ENCODE assay signal across 8 cellular contexts in the genomic region with DNA sequence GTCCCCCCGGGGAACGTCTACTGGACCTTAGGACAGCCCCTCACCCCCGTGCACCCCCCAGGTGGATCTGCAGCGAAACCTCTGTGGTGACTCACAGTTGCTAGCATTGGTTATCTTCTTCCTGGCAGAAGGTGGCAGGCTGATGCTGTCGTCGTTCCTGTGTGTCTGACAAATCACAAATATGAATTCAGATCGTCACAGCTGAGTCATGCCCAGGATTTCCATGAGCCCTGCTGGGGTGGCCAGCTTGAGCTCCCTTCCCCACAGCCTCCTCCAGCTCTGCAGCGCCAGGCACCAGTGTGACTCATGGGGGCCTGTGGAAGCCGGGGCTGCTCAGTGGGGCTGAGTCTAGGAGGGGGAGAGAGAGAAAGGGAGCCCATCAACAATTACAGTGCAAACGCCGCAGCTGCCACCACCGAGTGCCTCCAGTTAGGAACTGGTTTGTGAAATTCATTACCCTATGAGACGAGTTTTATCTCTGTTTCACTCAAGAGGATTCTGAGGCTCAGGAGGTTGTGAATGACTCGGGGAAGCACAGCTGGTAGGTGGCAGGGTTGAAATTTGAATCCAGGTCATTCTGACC.
DNase-seq lines count a peak whose midpoint lies in the region; ATAC-seq and TF ChIP-seq lines count a peak whose summit lies in the region.

No MANE protein-coding gene starts in this region.

- TF ChIP-seq EP300 in tibial nerve (IDR thresholded peaks at IDR 0.05) = no peak

- no peaks in the 10 kb centered on the region for H3K36me3 ChIP-seq in SJCRH30
- H3K36me3 ChIP-seq in parathyroid adenoma (ENCODE audit: control insufficient read depth, insufficient read depth, low read length) = no peaks in the 10 kb centered on the region
- no peaks in the 10 kb centered on the region for H3K36me3 ChIP-seq in tibial nerve

- ATAC-seq in activated naive CD4-positive, alpha-beta T cell treated with anti-CD3 and anti-CD28 coated beads, Interleukin-2, amount 50 U/mL, for 72 hours = peak; percentile 86 to 87

- H3K4me3 ChIP-seq in SJCRH30 = peak overlapping the region; percentile 69
- H3K4me3 ChIP-seq in parathyroid adenoma (ENCODE audit: low read depth, low read length) = peak overlapping the region; percentile 61
- peak overlapping the region; percentile 75 to 95 (median 78) for H3K4me3 ChIP-seq in tibial nerve

- H3K9me3 ChIP-seq in SJCRH30 (replicated peaks) (no peaks in the 10 kb centered on the region), parathyroid adenoma (ENCODE audit: control insufficient read depth, low read length) (no peaks in the 10 kb centered on the region), tibial nerve (no peaks in the 10 kb centered on the region)

- peak overlapping the region; percentile 90 for H2AFZ ChIP-seq in parathyroid adenoma

- no peak overlapping the region for H3K9ac ChIP-seq in parathyroid adenoma

- H3K79me2 ChIP-seq in parathyroid adenoma = no peaks in the 10 kb centered on the region

- H3K27ac ChIP-seq in SJCRH30 (peak overlapping the region; percentile 64), parathyroid adenoma (peak overlapping the region; percentile 31), tibial nerve (peak overlapping the region; percentile 85 to 96 (median 89))

- peak overlapping the region; percentile 98 to 99 for H3K27ac Mint-ChIP-seq in activated naive CD4-positive, alpha-beta T cell treated with anti-CD3 and anti-CD28 coated beads, Interleukin-2, amount 50 U/mL, for 72 hours

- WGBS in tibial nerve, 2 donors = 20 to 29% methylated on average over 11 to 14 of the region's 14 CpGs

- DNase-seq in DMS79 treated with DMSO at 0.1 percent for 48 hours (lab: John Stamatoyannopoulos, UW) = peak; percentile 63
- DNase-seq in GOT3 (lab: John Stamatoyannopoulos, UW) = peak; percentile 77
- peak; percentile 91 for DNase-seq in LoVo (ENCODE audit: low spot score)
- peak; percentile 88 to 89 for DNase-seq in SJCRH30
- peak; percentile 75 to 93 for DNase-seq in activated naive CD4-positive, alpha-beta T cell treated with anti-CD3 and anti-CD28 coated beads, Interleukin-2, amount 50 U/mL, for 72 hours (ENCODE audit: low spot score in 2 of 2)
- peak; percentile 56 to 96 (median 78) for DNase-seq in head of caudate nucleus
- peak; percentile 27 to 55 for DNase-seq in tibial nerve (ENCODE audit: low spot score in 2 of 2)

- peak overlapping the region; percentile 84 for H3K4me2 ChIP-seq in parathyroid adenoma (ENCODE audit: low read length)

- H3K4me1 ChIP-seq in SJCRH30 (no peaks in the 10 kb centered on the region), parathyroid adenoma (no peaks in the 10 kb centered on the region), tibial nerve (peaks cover 0 to 16% (median 8%) of the 10 kb centered on the region in 4 donors)

- H3K27me3 ChIP-seq in SJCRH30 (no peaks in the 10 kb centered on the region), parathyroid adenoma (ENCODE audit: control insufficient read depth, insufficient read depth, low read length) (no peaks in the 10 kb centered on the region), tibial nerve (no peaks in the 10 kb centered on the region)

- TF ChIP-seq CTCF in parathyroid adenoma (IDR thresholded peaks at IDR 0.05) = no peak
- TF ChIP-seq CTCF in tibial nerve (IDR thresholded peaks at IDR 0.05) = no peak

- no peak for TF ChIP-seq POLR2A in tibial nerve (IDR thresholded peaks at IDR 0.05)

- H3K9me3 Mint-ChIP-seq in activated naive CD4-positive, alpha-beta T cell treated with anti-CD3 and anti-CD28 coated beads, Interleukin-2, amount 50 U/mL, for 72 hours = peaks cover 0 to 6% of the 10 kb centered on the region in 2 donors

- peaks cover 0 to 5% of the 10 kb centered on the region in 2 donors for H3K36me3 Mint-ChIP-seq in activated naive CD4-positive, alpha-beta T cell treated with anti-CD3 and anti-CD28 coated beads, Interleukin-2, amount 50 U/mL, for 72 hours

- intact Hi-C loops in head of caudate nucleus (cut with DNase I) = loop anchor here (5.0 to 10.0 kb wide), 2 partner anchors 297 to 490 kb away; a partner anchor contains a TSS

Comparison
In these comparisons a context has a peak if more than half of its experiments do, and no peak if none do; other contexts are left out.
1. Peak in every context shown above with its lines: DNase-seq, ATAC-seq, H3K4me3 ChIP-seq and H3K27ac ChIP-seq.
2. DNase-seq: peak in every context shown above with its lines; median percentile 91 in LoVo; 88 in SJCRH30; 84 in activated naive CD4-positive, alpha-beta T cell treated with anti-CD3 and anti-CD28 coated beads, Interleukin-2, amount 50 U/mL, for 72 hours; 78 in head of caudate nucleus; 77 in GOT3; 63 in DMS79 treated with DMSO at 0.1 percent for 48 hours; 41 in tibial nerve.
3. H3K27ac ChIP-seq: peak in every context shown above with its lines; median percentile 89 in tibial nerve; 64 in SJCRH30; 31 in parathyroid adenoma.